9 cellular contexts compared by ENCODE assay signal in the genomic region with DNA sequence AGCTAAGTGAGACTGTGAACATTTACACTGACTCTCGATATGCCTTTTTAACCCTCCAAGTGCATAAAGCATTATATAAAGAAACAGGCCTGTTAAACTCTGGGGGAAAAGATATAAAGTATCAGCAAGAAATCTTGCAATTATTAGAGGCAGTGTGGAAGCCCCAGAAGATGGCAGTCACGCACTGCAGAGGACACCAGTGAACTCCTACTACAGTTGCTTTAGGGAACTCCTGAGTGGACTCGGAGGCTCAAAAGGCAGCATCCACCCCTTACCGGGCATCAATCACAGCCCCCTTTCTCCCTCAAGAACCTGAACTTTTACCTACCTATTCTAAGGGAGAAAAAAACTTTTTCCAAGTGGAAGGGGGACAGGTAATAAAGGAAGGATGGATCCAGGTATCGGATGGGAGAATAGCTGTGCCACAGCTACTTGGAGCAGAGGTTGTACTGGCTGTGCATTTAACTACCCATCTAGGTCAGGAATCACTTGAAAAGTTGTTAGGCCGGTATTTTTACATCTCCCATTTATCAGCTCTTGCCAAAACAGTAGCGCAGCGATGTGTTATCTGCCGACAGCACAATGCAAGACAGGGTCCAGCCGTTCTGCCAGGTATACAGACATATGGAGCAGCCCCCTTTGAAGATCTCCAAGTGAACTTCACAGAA.
A peak's percentile ranks its signal among the peaks of the same experiment; 100 is the strongest.
DNase-seq lines count a peak whose midpoint lies in the region; ATAC-seq and TF ChIP-seq lines count a peak whose summit lies in the region.
"Had no signal": no experiment of that assay in that cellular context is flagged by ENCODE, and none has a peak within 500 bp of the region (broad histone marks: within the 10 kb centered on the region; RNA-seq: fewer than 3 reads in every experiment).

No MANE protein-coding gene starts in this region.

- no peaks in the 10 kb centered on the region for H3K9me3 ChIP-seq in CD4-positive, alpha-beta memory T cell (ENCODE audit: control insufficient read depth in 1 of 2, low read length in 2 of 2)
- H3K9me3 ChIP-seq in transverse colon, result no peaks in the 10 kb centered on the region

- H3K36me3 Mint-ChIP-seq in CD4-positive, alpha-beta memory T cell, result peaks cover 0 to 1% of the 10 kb centered on the region in 2 donors
- no peaks in the 10 kb centered on the region for H3K36me3 Mint-ChIP-seq in Calu3 (ENCODE audit: insufficient read depth, unreplicated experiment)

- no peak overlapping the region for H3K4me3 ChIP-seq in CD4-positive, alpha-beta memory T cell (ENCODE audit: low read length in 2 of 2)
- no peak overlapping the region for H3K4me3 ChIP-seq in transverse colon

- WGBS in transverse colon (ENCODE audit: low coverage in 1 of 2), 2 donors, result 54 to 60% methylated on average over 4 to 10 of the region's 10 CpGs

- POLR2A ChIA-PET in CD4-positive, alpha-beta memory T cell (lab: Charles Lee; ENCODE audit: partially characterized antibody), result interaction anchor here (0.6 kb wide), 1 partner anchor 319 kb away, joined by 3 read pairs; a partner anchor contains a TSS

- H3K4me1 ChIP-seq in CD4-positive, alpha-beta memory T cell (ENCODE audit: insufficient read depth, low read length), result peaks cover 3% of the 10 kb centered on the region
- no peaks in the 10 kb centered on the region for H3K4me1 ChIP-seq in transverse colon

- no peak for ATAC-seq in GM21367 (IDR thresholded peaks at IDR 0.05; ENCODE audit: unreplicated experiment)

- H3K36me3 ChIP-seq in CD4-positive, alpha-beta memory T cell (ENCODE audit: insufficient read depth, low read length), result no peaks in the 10 kb centered on the region
- no peaks in the 10 kb centered on the region for H3K36me3 ChIP-seq in transverse colon

- CTCF ChIA-PET in CD4-positive, alpha-beta memory T cell (lab: Charles Lee; ENCODE audit: partially characterized antibody), result interaction anchor here (0.9 to 2.5 kb wide), 5 partner anchors 9 to 1236 kb away, joined by 3 to 12 read pairs (median 6); no protein-coding TSS in a partner anchor
- CTCF ChIA-PET in Calu3 (lab: Charles Lee), result no interaction called here

- H3K27ac Mint-ChIP-seq in CD4-positive, alpha-beta memory T cell, result no peak overlapping the region
- H3K27ac Mint-ChIP-seq in Calu3 (ENCODE audit: unreplicated experiment), result no peak overlapping the region

- no peaks in the 10 kb centered on the region for H3K27me3 Mint-ChIP-seq in CD4-positive, alpha-beta memory T cell
- H3K27me3 Mint-ChIP-seq in Calu3 (ENCODE audit: unreplicated experiment), result no peaks in the 10 kb centered on the region
- H3K27me3 Mint-ChIP-seq: central memory CD8-positive, alpha-beta T cell had no signal

- peak in 4 of 5 donors; percentile 21 to 43 (median 34) for DNase-seq in CD4-positive, alpha-beta memory T cell
- peak; percentile 21 for DNase-seq in NCI-H1436 treated with DMSO at 0.1 percent for 48 hours (lab: John Stamatoyannopoulos, UW)
- DNase-seq in astrocyte of the hippocampus (ENCODE audit: low read depth, low spot score), result peak; percentile 15
- DNase-seq in medulla oblongata (ENCODE audit: extremely low spot score), result peak; percentile 72
- no peak for DNase-seq in transverse colon
- DNase-seq in epidermal melanocyte (ENCODE audit: insufficient read length, low spot score), result no peak
- DNase-seq in Calu3, result no peak

- H3K4me1 Mint-ChIP-seq in CD4-positive, alpha-beta memory T cell, result peaks cover 2 to 11% (median 9%) of the 10 kb centered on the region in 4 donors
- H3K4me1 Mint-ChIP-seq in Calu3 (ENCODE audit: low read depth, unreplicated experiment), result no peaks in the 10 kb centered on the region

- no peak overlapping the region for H3K27ac ChIP-seq in CD4-positive, alpha-beta memory T cell (ENCODE audit: low read depth, low read length)
- H3K27ac ChIP-seq in transverse colon, result no peak overlapping the region

- intact Hi-C loops in CD4-positive, alpha-beta memory T cell (cut with micrococcal nuclease), result loop anchor here (1.0 kb wide), 2 partner anchors 266 to 956 kb away; no protein-coding TSS in a partner anchor
- intact Hi-C loops in transverse colon (cut with DNase I; ENCODE audit: low total_unique reads) (no loop called here), Calu3 (cut with micrococcal nuclease; ENCODE audit: unreplicated experiment) (no loop called here)

- TF ChIP-seq CTCF in transverse colon (IDR thresholded peaks at IDR 0.05) (peak in 3 of 5 experiments; percentile 30 to 33 (median 31)), Calu3 (IDR thresholded peaks at IDR 0.05; ENCODE audit: unreplicated experiment) (no peak)

- in situ Hi-C loops in transverse colon (cut with MboI; ENCODE audit: low pct_ligation_motif_present in 1 of 4, low pct_unique_long_range_greater_than_20kb in 1 of 4, low sequenced_read_pairs in 3 of 4), result no loop called here

- H3K4me3 Mint-ChIP-seq in CD4-positive, alpha-beta memory T cell, result no peak overlapping the region
- no peak overlapping the region for H3K4me3 Mint-ChIP-seq in Calu3 (ENCODE audit: low read depth, unreplicated experiment)
- H3K4me3 Mint-ChIP-seq: central memory CD8-positive, alpha-beta T cell had no signal

- TF ChIP-seq EP300 in transverse colon (IDR thresholded peaks at IDR 0.05; ENCODE audit: low read depth), result no peak

- BruUV-seq in Calu3 (replicated peaks; lab: Mats Ljungman, UMichigan), result no TSS peak

- H3K27me3 ChIP-seq in CD4-positive, alpha-beta memory T cell (ENCODE audit: insufficient read depth, low read length), result no peaks in the 10 kb centered on the region
- H3K27me3 ChIP-seq in transverse colon, result no peaks in the 10 kb centered on the region

- no peaks in the 10 kb centered on the region for H3K9me3 Mint-ChIP-seq in CD4-positive, alpha-beta memory T cell
- H3K9me3 Mint-ChIP-seq in Calu3 (ENCODE audit: low read depth, unreplicated experiment), result peaks cover 7% of the 10 kb centered on the region
- H3K9me3 Mint-ChIP-seq: central memory CD8-positive, alpha-beta T cell had no signal

- no peak for TF ChIP-seq POLR2A in transverse colon (IDR thresholded peaks at IDR 0.05)

Comparison
In these comparisons a context has a peak if more than half of its experiments do, and no peak if none do; other contexts are left out.
1. DNase-seq: peak in CD4-positive, alpha-beta memory T cell (4 of 5), NCI-H1436 treated with DMSO at 0.1 percent for 48 hours (single experiment), astrocyte of the hippocampus (single experiment) and medulla oblongata (single experiment); none in transverse colon (single experiment), epidermal melanocyte (single experiment) and Calu3 (single experiment).